ENCODE assay signal across 3 cellular contexts in the genomic region with DNA sequence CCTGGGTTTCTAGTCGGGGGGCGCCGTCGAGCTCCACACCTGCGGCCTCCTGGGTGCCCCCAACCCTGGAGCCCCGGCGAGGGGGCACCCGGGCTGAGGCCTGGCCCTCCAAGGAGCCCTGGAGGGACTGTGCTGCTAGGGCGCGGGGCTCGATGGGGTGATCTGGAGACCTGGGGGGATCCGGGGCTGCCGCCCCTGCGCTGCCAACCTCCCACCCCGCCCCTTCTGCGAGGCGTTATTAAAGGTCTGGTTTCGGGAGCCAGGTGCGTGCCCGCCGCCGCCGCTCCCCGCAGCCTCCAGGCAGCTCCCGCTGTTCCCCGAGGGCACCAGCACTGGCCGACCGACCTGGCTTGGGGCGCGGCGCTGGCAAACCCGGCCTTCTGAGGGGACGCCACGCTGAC.
TF ChIP-seq lines count a peak whose summit lies in the region.

No MANE protein-coding gene starts in this region.

TF ChIP-seq in A549, 52 proteins besides CTCF, POLR2A, EP300 and RAD21:
- TF ChIP-seq NPAS2 (CRISPR knock-in tag; IDR thresholded peaks at IDR 0.05; ENCODE audit: borderline replicate concordance), result no peak
TF ChIP-seq in A549: peak in this region for 0.

TF ChIP-seq in HCT116, 20 proteins besides CTCF, POLR2A, EP300 and RAD21:
- TF ChIP-seq SP1 (IDR thresholded peaks at IDR 0.05; ENCODE audit: low read depth) (no peak), EGR1 (IDR thresholded peaks at IDR 0.05; ENCODE audit: low read depth) (no peak), CBX3 (IDR thresholded peaks at IDR 0.05; ENCODE audit: low read depth) (no peak), SRF (IDR thresholded peaks at IDR 0.05; ENCODE audit: low read depth) (no peak), POLR2AphosphoS5 (IDR thresholded peaks at IDR 0.05; ENCODE audit: low read depth, low read length) (no peak), EZH2 (IDR thresholded peaks at IDR 0.05) (no peak), ZFX (IDR thresholded peaks at IDR 0.05) (no peak), FOSL1 (IDR thresholded peaks at IDR 0.05; ENCODE audit: low read depth) (no peak), ZNF274 (IDR thresholded peaks at IDR 0.05; ENCODE audit: low read depth, low read length) (no peak), CEBPB (IDR thresholded peaks at IDR 0.05; ENCODE audit: low read depth) (no peak), EZH2phosphoT487 (IDR thresholded peaks at IDR 0.05; ENCODE audit: borderline replicate concordance) (no peak), TCF7L2 (IDR thresholded peaks at IDR 0.05; ENCODE audit: borderline replicate concordance, extremely low read depth, insufficient read depth, insufficient read length) (no peak), JUND (IDR thresholded peaks at IDR 0.05) (no peak)
- TF ChIP-seq, protein P1, sequence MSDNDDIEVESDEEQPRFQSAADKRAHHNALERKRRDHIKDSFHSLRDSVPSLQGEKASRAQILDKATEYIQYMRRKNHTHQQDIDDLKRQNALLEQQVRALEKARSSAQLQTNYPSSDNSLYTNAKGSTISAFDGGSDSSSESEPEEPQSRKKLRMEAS (IDR thresholded peaks at IDR 0.05), result no peak
- TF ChIP-seq, protein P2, sequence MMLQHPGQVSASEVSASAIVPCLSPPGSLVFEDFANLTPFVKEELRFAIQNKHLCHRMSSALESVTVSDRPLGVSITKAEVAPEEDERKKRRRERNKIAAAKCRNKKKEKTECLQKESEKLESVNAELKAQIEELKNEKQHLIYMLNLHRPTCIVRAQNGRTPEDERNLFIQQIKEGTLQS (IDR thresholded peaks at IDR 0.05), result no peak
- TF ChIP-seq, protein P3, sequence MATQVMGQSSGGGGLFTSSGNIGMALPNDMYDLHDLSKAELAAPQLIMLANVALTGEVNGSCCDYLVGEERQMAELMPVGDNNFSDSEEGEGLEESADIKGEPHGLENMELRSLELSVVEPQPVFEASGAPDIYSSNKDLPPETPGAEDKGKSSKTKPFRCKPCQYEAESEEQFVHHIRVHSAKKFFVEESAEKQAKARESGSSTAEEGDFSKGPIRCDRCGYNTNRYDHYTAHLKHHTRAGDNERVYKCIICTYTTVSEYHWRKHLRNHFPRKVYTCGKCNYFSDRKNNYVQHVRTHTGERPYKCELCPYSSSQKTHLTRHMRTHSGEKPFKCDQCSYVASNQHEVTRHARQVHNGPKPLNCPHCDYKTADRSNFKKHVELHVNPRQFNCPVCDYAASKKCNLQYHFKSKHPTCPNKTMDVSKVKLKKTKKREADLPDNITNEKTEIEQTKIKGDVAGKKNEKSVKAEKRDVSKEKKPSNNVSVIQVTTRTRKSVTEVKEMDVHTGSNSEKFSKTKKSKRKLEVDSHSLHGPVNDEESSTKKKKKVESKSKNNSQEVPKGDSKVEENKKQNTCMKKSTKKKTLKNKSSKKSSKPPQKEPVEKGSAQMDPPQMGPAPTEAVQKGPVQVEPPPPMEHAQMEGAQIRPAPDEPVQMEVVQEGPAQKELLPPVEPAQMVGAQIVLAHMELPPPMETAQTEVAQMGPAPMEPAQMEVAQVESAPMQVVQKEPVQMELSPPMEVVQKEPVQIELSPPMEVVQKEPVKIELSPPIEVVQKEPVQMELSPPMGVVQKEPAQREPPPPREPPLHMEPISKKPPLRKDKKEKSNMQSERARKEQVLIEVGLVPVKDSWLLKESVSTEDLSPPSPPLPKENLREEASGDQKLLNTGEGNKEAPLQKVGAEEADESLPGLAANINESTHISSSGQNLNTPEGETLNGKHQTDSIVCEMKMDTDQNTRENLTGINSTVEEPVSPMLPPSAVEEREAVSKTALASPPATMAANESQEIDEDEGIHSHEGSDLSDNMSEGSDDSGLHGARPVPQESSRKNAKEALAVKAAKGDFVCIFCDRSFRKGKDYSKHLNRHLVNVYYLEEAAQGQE (IDR thresholded peaks at IDR 0.05; ENCODE audit: low read depth), result no peak
- TF ChIP-seq, protein P4, sequence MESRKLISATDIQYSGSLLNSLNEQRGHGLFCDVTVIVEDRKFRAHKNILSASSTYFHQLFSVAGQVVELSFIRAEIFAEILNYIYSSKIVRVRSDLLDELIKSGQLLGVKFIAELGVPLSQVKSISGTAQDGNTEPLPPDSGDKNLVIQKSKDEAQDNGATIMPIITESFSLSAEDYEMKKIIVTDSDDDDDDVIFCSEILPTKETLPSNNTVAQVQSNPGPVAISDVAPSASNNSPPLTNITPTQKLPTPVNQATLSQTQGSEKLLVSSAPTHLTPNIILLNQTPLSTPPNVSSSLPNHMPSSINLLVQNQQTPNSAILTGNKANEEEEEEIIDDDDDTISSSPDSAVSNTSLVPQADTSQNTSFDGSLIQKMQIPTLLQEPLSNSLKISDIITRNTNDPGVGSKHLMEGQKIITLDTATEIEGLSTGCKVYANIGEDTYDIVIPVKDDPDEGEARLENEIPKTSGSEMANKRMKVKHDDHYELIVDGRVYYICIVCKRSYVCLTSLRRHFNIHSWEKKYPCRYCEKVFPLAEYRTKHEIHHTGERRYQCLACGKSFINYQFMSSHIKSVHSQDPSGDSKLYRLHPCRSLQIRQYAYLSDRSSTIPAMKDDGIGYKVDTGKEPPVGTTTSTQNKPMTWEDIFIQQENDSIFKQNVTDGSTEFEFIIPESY (IDR thresholded peaks at IDR 0.05; ENCODE audit: extremely low read depth, insufficient replicate concordance, low read length), result no peak

TF ChIP-seq in K562, 482 proteins besides CTCF, POLR2A, EP300 and RAD21:
- TF ChIP-seq RBM14 (IDR thresholded peaks at IDR 0.05; ENCODE audit: borderline replicate concordance, insufficient read depth, low read depth, low read length), result 0 out of 2 replicates have a peak, but pooled peaks have one; percentile 68
- TF ChIP-seq NFYB (IDR thresholded peaks at IDR 0.05; ENCODE audit: extremely low read depth, insufficient read length), result no peak
- peak; percentile 5; the same call in 1 of the 2 replicates for TF ChIP-seq ZBTB7A (IDR thresholded peaks at IDR 0.05; ENCODE audit: borderline replicate concordance, control insufficient read depth, low read depth, low read length)
- TF ChIP-seq KDM4B (IDR thresholded peaks at IDR 0.05; ENCODE audit: borderline replicate concordance in 2 of 2, low read depth in 1 of 2), result no peak
- TF ChIP-seq BRF1 (IDR thresholded peaks at IDR 0.05; ENCODE audit: borderline replicate concordance, extremely low read depth, insufficient read length), result no peak
- TF ChIP-seq ZC3H8 (IDR thresholded peaks at IDR 0.05), result no peak
- TF ChIP-seq PHF21A (IDR thresholded peaks at IDR 0.05; ENCODE audit: borderline replicate concordance, low read depth), result no peak
- TF ChIP-seq RB1 (IDR thresholded peaks at IDR 0.05; ENCODE audit: low read depth), result no peak
- TF ChIP-seq ILK (tag; IDR thresholded peaks at IDR 0.05; ENCODE audit: borderline replicate concordance, low read depth), result no peak
- no peak for TF ChIP-seq SIX5 (IDR thresholded peaks at IDR 0.05; ENCODE audit: borderline replicate concordance in 1 of 2, insufficient read depth in 1 of 2, low read depth in 1 of 2, low read length in 2 of 2)
- no peak for TF ChIP-seq KLF16 (IDR thresholded peaks at IDR 0.05)
- TF ChIP-seq ZNF75A (CRISPR knock-in tag; IDR thresholded peaks at IDR 0.05), result no peak
- no peak for TF ChIP-seq ZNF274 (IDR thresholded peaks at IDR 0.05; ENCODE audit: borderline replicate concordance, low read depth, low read length)
- TF ChIP-seq HIVEP1 (CRISPR knock-in tag; IDR thresholded peaks at IDR 0.05), result 0 out of 2 replicates have a peak, but pooled peaks have one; percentile 9
- no peak for TF ChIP-seq CREB1 (IDR thresholded peaks at IDR 0.05)
- TF ChIP-seq CREB1 (CRISPR knock-in tag; IDR thresholded peaks at IDR 0.05), result 0 out of 2 replicates have a peak, but pooled peaks have one; percentile 24
- TF ChIP-seq PCBP1 (IDR thresholded peaks at IDR 0.05; ENCODE audit: low read depth, low read length, poor library complexity, severe bottlenecking), result peak; percentile 30
- no peak for TF ChIP-seq TCF7 (IDR thresholded peaks at IDR 0.05; ENCODE audit: borderline replicate concordance)
- no peak for TF ChIP-seq GATA2 (CRISPR knock-in tag; IDR thresholded peaks at IDR 0.05)
- TF ChIP-seq, protein P5, sequence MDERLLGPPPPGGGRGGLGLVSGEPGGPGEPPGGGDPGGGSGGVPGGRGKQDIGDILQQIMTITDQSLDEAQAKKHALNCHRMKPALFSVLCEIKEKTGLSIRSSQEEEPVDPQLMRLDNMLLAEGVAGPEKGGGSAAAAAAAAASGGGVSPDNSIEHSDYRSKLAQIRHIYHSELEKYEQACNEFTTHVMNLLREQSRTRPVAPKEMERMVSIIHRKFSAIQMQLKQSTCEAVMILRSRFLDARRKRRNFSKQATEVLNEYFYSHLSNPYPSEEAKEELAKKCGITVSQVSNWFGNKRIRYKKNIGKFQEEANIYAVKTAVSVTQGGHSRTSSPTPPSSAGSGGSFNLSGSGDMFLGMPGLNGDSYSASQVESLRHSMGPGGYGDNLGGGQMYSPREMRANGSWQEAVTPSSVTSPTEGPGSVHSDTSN (CRISPR knock-in tag; IDR thresholded peaks at IDR 0.05; ENCODE audit: low read depth), result no peak
- TF ChIP-seq, protein P5 (tag; conservative IDR thresholded peaks at IDR 0.05; ENCODE audit: low read depth), result no peak
